22 cellular contexts compared by ENCODE assay signal in genomic region chr20:39878321-39878720, GRCh38.
A peak's percentile ranks its signal among the peaks of the same experiment; 100 is the strongest.
DNase-seq lines count a peak whose midpoint lies in the region; FAIRE-seq and TF ChIP-seq lines count a peak whose summit lies in the region.
"Had no signal": no experiment of that assay in that cellular context is flagged by ENCODE, and none has a peak within 500 bp of the region (broad histone marks: within the 10 kb centered on the region; RNA-seq: fewer than 3 reads in every experiment).

No MANE protein-coding gene starts in this region.

- no peak for FAIRE-seq in keratinocyte (lab: Jason Lieb, UNC)
- FAIRE-seq: GM12891, HepG2, RCC 7860 had no signal

- dilution Hi-C loops in mammary epithelial cell (cut with HindIII; ENCODE audit: low sequenced_read_pairs) (no loop called here), keratinocyte (cut with MboI; ENCODE audit: extremely low pct_ligation_motif_present, low sequenced_read_pairs) (no loop called here)

- no peaks in the 10 kb centered on the region for H3K9me1 ChIP-seq in keratinocyte (ENCODE audit: control insufficient read depth, extremely low read depth, insufficient read depth, low read length)

- H3K9me3 ChIP-seq in mammary epithelial cell (replicated peaks; ENCODE audit: insufficient read depth, low read length) (no peaks in the 10 kb centered on the region), breast epithelium (no peaks in the 10 kb centered on the region), keratinocyte (ENCODE audit: control insufficient read depth, low read depth, low read length) (no peaks in the 10 kb centered on the region), smooth muscle cell (replicated peaks; ENCODE audit: low read depth) (no peaks in the 10 kb centered on the region)

- H3K79me2 ChIP-seq in mammary epithelial cell (ENCODE audit: insufficient read depth, low read length) (no peaks in the 10 kb centered on the region), keratinocyte (ENCODE audit: control insufficient read depth, insufficient read depth, low read length) (no peaks in the 10 kb centered on the region), smooth muscle cell (ENCODE audit: low read depth) (no peaks in the 10 kb centered on the region)

- H3K27ac ChIP-seq in mammary epithelial cell (ENCODE audit: insufficient read depth, low read depth, low read length) (no peak overlapping the region), breast epithelium (no peak overlapping the region), keratinocyte (ENCODE audit: control insufficient read depth, insufficient read depth, low read length) (peak overlapping the region; percentile 3), smooth muscle cell (ENCODE audit: low read depth) (peak overlapping the region; percentile 41)
- H3K27ac ChIP-seq: BLaER1 had no signal

- no peak for TF ChIP-seq CTCF in mammary epithelial cell (conservative IDR thresholded peaks at IDR 0.05 in 1 of 2, IDR thresholded peaks at IDR 0.05 in 1 of 2; ENCODE audit: extremely low read depth in 1 of 2, insufficient read depth in 1 of 2, low read depth in 1 of 2, low read length in 2 of 2)
- TF ChIP-seq CTCF in breast epithelium (IDR thresholded peaks at IDR 0.05), result no peak
- no peak for TF ChIP-seq CTCF in keratinocyte (optimal IDR thresholded peaks at IDR 0.05 in 1 of 3, IDR thresholded peaks at IDR 0.05 in 1 of 3, conservative IDR thresholded peaks at IDR 0.05 in 1 of 3; ENCODE audit: extremely low read depth in 1 of 3, insufficient read depth in 2 of 3, low read length in 3 of 3)
- no peak for TF ChIP-seq CTCF in smooth muscle cell (IDR thresholded peaks at IDR 0.05; ENCODE audit: borderline replicate concordance, insufficient read depth, poor library complexity, severe bottlenecking)

- H4K20me1 ChIP-seq in mammary epithelial cell (ENCODE audit: insufficient read depth, low read length) (no peaks in the 10 kb centered on the region), keratinocyte (ENCODE audit: control insufficient read depth, extremely low read depth, insufficient read depth, low read length) (no peaks in the 10 kb centered on the region), smooth muscle cell (ENCODE audit: low read depth) (no peaks in the 10 kb centered on the region)
- H4K20me1 ChIP-seq: BLaER1 had no signal

- H3K9ac ChIP-seq in mammary epithelial cell (ENCODE audit: insufficient read depth, low read length) (no peak overlapping the region), keratinocyte (ENCODE audit: control insufficient read depth, extremely low read depth, insufficient read depth, low read length) (no peak overlapping the region), smooth muscle cell (ENCODE audit: low read depth) (no peak overlapping the region)
- H3K9ac ChIP-seq: BLaER1 had no signal

- peak overlapping the region; percentile 56 for H2AFZ ChIP-seq in mammary epithelial cell (ENCODE audit: low read depth, low read length)
- H2AFZ ChIP-seq in keratinocyte (ENCODE audit: control insufficient read depth, low read length), result peak overlapping the region; percentile 2
- no peak overlapping the region for H2AFZ ChIP-seq in smooth muscle cell (ENCODE audit: low read depth)

- DNase-seq in mammary epithelial cell (no peak), breast epithelium (ENCODE audit: low spot score in 2 of 2) (no peak), NCI-H69 (lab: John Stamatoyannopoulos, UW) (peak; percentile 52), keratinocyte (ENCODE audit: low read depth, low spot score) (no peak), smooth muscle cell (lab: John Stamatoyannopoulos, UW; ENCODE audit: unreplicated experiment) (no peak), posterior cingulate gyrus (no peak), NOMO-1 treated with dmso at 0.1 percent for 144 hours (lab: John Stamatoyannopoulos, UW; ENCODE audit: unreplicated experiment) (no peak), HK-2 (ENCODE audit: unreplicated experiment) (no peak)
- DNase-seq: CD4-positive, alpha-beta memory T cell; DMS153; EL; GOT3; KBM-7; MV-4-11; NCI-H2081 treated with DMSO at 0.1 percent for 48 hours; NCI-H526 treated with DMSO at 0.1 percent for 48 hours; NK-92 treated with Interleukin-12 subunit alpha and Interleukin-12 subunit beta, amount 100 ng/mL, for 24 hours; Right ventricle myocardium superior had no signal

- H3K4me3 ChIP-seq in mammary epithelial cell (replicated peaks in 1 of 3; ENCODE audit: insufficient read depth in 1 of 3, low read depth in 2 of 3, low read length in 3 of 3) (no peak overlapping the region), breast epithelium (no peak overlapping the region), keratinocyte (ENCODE audit: control insufficient read depth in 2 of 3, extremely low read depth in 1 of 3, insufficient read depth in 2 of 3, low read depth in 1 of 3, low read length in 3 of 3) (no peak overlapping the region), smooth muscle cell (no peak overlapping the region)
- H3K4me3 ChIP-seq: BLaER1 had no signal

- no peak for TF ChIP-seq POLR2A in breast epithelium (IDR thresholded peaks at IDR 0.05)

- WGBS in mammary epithelial cell (ENCODE audit: low coverage, missing lambda C conversion rate), result 78% methylated on average over 2 of the region's 2 CpGs
- 69% methylated on average over 2 of the region's 2 CpGs for WGBS in smooth muscle cell (ENCODE audit: low lambda C conversion rate)

- H3K36me3 ChIP-seq in mammary epithelial cell (ENCODE audit: insufficient read depth, low read length) (no peaks in the 10 kb centered on the region), breast epithelium (no peaks in the 10 kb centered on the region), keratinocyte (ENCODE audit: control insufficient read depth in 2 of 2, extremely low read depth in 1 of 2, insufficient read depth in 2 of 2, low read length in 2 of 2) (no peaks in the 10 kb centered on the region), smooth muscle cell (ENCODE audit: low read depth) (no peaks in the 10 kb centered on the region)
- H3K36me3 ChIP-seq: BLaER1 had no signal

- peaks cover 10% of the 10 kb centered on the region for H3F3A ChIP-seq in smooth muscle cell (ENCODE audit: low read depth)

- H3K4me2 ChIP-seq in mammary epithelial cell (ENCODE audit: insufficient read depth, low read depth, low read length) (peak overlapping the region; percentile 12), keratinocyte (ENCODE audit: control insufficient read depth, extremely low read depth, insufficient read depth, low read depth, low read length) (peak overlapping the region; percentile 22), smooth muscle cell (no peak overlapping the region)
- H3K4me2 ChIP-seq: BLaER1 had no signal

- BruUV-seq in mammary epithelial cell (replicated peaks; lab: Mats Ljungman, UMichigan), result no TSS peak

- CTCF ChIA-PET in mammary epithelial cell (lab: Charles Lee; ENCODE audit: low non-redundant PET), result interaction anchor here (0.6 kb wide), 1 partner anchor 295 kb away, joined by 3 read pairs; no protein-coding TSS in a partner anchor

- intact Hi-C loops in mammary epithelial cell (cut with micrococcal nuclease), result loop anchor here (10.0 kb wide), 2 partner anchors 354 to 454 kb away; no protein-coding TSS in a partner anchor
- intact Hi-C loops in breast epithelium (cut with DNase I; ENCODE audit: low total_unique reads), result no loop called here
- intact Hi-C loops in posterior cingulate gyrus (cut with DNase I), result no loop called here

- H3K27me3 ChIP-seq in mammary epithelial cell (ENCODE audit: insufficient read depth, low read length) (no peaks in the 10 kb centered on the region), breast epithelium (no peaks in the 10 kb centered on the region), keratinocyte (ENCODE audit: control insufficient read depth, extremely low read depth, insufficient read depth, low read length) (no peaks in the 10 kb centered on the region), smooth muscle cell (ENCODE audit: low read depth) (no peaks in the 10 kb centered on the region)
- H3K27me3 ChIP-seq: BLaER1 had no signal

- in situ Hi-C loops in mammary epithelial cell (cut with MboI; ENCODE audit: low sequenced_read_pairs in 2 of 2), result loop anchor here in 1 of 2 donors (25.0 kb wide), 3 partner anchors 591 to 1059 kb away; partner anchors contain the start of gene MAFB

- H3K4me1 ChIP-seq in mammary epithelial cell (ENCODE audit: insufficient read depth, low read length) (peaks cover 18% of the 10 kb centered on the region), breast epithelium (no peaks in the 10 kb centered on the region), keratinocyte (ENCODE audit: control insufficient read depth, extremely low read depth, insufficient read depth, low read length) (peaks cover 14% of the 10 kb centered on the region), smooth muscle cell (ENCODE audit: low read depth) (no peaks in the 10 kb centered on the region)
- H3K4me1 ChIP-seq: BLaER1 had no signal

Comparison
In these comparisons a context has a peak if more than half of its experiments do, and no peak if none do; other contexts are left out.
1. H3K27ac ChIP-seq: peak in keratinocyte (single experiment) and smooth muscle cell (single experiment); none in mammary epithelial cell (single experiment) and breast epithelium (0 of 2).